In the genomic region with DNA sequence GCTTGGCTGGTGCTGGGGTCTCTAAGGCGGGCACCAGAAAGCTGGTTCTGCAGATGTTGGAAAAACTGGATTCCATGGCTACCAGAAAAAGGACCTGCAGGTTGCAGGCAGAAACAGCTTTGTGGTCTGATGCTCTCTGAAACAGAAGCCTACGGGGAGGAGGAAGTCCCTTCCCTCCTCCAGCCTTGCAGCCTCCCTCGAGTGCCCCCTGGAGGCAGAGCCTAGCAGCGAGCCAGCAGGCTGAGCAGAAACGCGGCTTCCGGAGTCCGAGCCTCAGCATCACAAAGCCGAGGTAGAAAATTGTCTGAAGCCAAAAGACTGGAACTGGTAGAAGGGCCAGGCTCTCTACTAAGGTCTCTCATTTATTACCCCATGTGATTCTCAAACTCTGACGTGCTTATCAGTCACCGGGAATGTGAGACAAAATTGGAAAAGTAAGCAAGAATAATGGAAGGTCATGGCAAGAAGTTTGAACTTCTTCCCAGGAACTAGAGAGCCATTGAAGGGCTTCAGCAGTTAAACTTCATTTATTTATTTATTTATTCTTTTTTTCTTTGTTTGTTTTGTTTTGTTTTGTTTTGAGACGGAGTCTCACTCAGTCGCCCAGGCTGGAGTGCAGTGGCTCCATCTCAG, we compare ENCODE assay signal across 8 cellular contexts.
DNase-seq lines count a peak whose midpoint lies in the region; ATAC-seq and TF ChIP-seq lines count a peak whose summit lies in the region.

No MANE protein-coding gene starts in this region.

- no peak for TF ChIP-seq POLR2A in Peyer's patch (IDR thresholded peaks at IDR 0.05)
- TF ChIP-seq POLR2A in stomach (IDR thresholded peaks at IDR 0.05), result no peak

- no peaks in the 10 kb centered on the region for H3K9me3 ChIP-seq in Peyer's patch
- H3K9me3 ChIP-seq in fibroblast of lung (ENCODE audit: control insufficient read depth, insufficient read depth, low read depth, low read length), result no peaks in the 10 kb centered on the region
- H3K9me3 ChIP-seq in stomach, result no peaks in the 10 kb centered on the region

- H3K4me1 ChIP-seq in Peyer's patch (peaks cover 0 to 5% (median 0%) of the 10 kb centered on the region in 4 donors), fibroblast of lung (ENCODE audit: control insufficient read depth, extremely low read depth, insufficient read depth, low read length) (no peaks in the 10 kb centered on the region), stomach (peaks cover 0 to 18% (median 6%) of the 10 kb centered on the region in 4 donors)

- no peaks in the 10 kb centered on the region for H3K79me2 ChIP-seq in fibroblast of lung (ENCODE audit: control insufficient read depth, insufficient read depth, low read length)

- intact Hi-C loops in stomach (cut with DNase I; ENCODE audit: low total_unique reads), result loop anchor here (10.0 kb wide), 1 partner anchor 98 kb away; no protein-coding TSS in a partner anchor

- H3K4me3 Mint-ChIP-seq in activated T-cell treated with anti-CD3 and anti-CD28 coated beads, Interleukin-2, amount 50 U/mL, for 4 hours, result peak overlapping the region; percentile 60
- H3K4me3 Mint-ChIP-seq in neural crest cell, result no peak overlapping the region

- TF ChIP-seq CTCF in Peyer's patch (IDR thresholded peaks at IDR 0.05), result peak; percentile 35 to 94 (median 88)
- TF ChIP-seq CTCF in fibroblast of lung (conservative IDR thresholded peaks at IDR 0.05 in 1 of 2, IDR thresholded peaks at IDR 0.05 in 1 of 2; ENCODE audit: low read depth in 1 of 2, low read length in 2 of 2), result peak; percentile 96 to 99
- peak; percentile 89 for TF ChIP-seq CTCF in neural crest cell (conservative IDR thresholded peaks at IDR 0.05)
- TF ChIP-seq CTCF in stomach (IDR thresholded peaks at IDR 0.05), result peak in 5 of 7 experiments; percentile 73 to 88 (median 76)

- peak; percentile 95 for ATAC-seq in GM21526 (IDR thresholded peaks at IDR 0.05; ENCODE audit: low FRiP score, unreplicated experiment)
- ATAC-seq in activated T-cell treated with anti-CD3 and anti-CD28 coated beads, Interleukin-2, amount 50 U/mL, for 4 hours, result peak; percentile 83 to 89

- H3K4me1 Mint-ChIP-seq in activated T-cell treated with anti-CD3 and anti-CD28 coated beads, Interleukin-2, amount 50 U/mL, for 4 hours (ENCODE audit: low read depth), result peaks cover 38% of the 10 kb centered on the region
- peaks cover 20% of the 10 kb centered on the region for H3K4me1 Mint-ChIP-seq in neural crest cell

- no peak overlapping the region for H3K9ac ChIP-seq in fibroblast of lung (ENCODE audit: insufficient read depth, low read length)

- H2AFZ ChIP-seq in fibroblast of lung (ENCODE audit: low read length), result peak overlapping the region; percentile 88

- no peaks in the 10 kb centered on the region for H4K20me1 ChIP-seq in fibroblast of lung (ENCODE audit: control insufficient read depth, extremely low read depth, insufficient read depth, low read length)

- peak overlapping the region; percentile 48 for H3K4me2 ChIP-seq in fibroblast of lung (ENCODE audit: extremely low read depth, insufficient read depth, low read length)

- WGBS in stomach, 5 donors, result 15 to 20% (median 18%) methylated on average over 12 to 13 of the region's 13 CpGs

- H3K27me3 ChIP-seq in Peyer's patch, result no peaks in the 10 kb centered on the region
- H3K27me3 ChIP-seq in fibroblast of lung (ENCODE audit: control insufficient read depth, insufficient read depth, low read length), result no peaks in the 10 kb centered on the region
- no peaks in the 10 kb centered on the region for H3K27me3 ChIP-seq in stomach

- H3K36me3 ChIP-seq in Peyer's patch (no peaks in the 10 kb centered on the region), fibroblast of lung (ENCODE audit: control insufficient read depth, insufficient read depth, low read length) (no peaks in the 10 kb centered on the region), stomach (no peaks in the 10 kb centered on the region)

- H3K27ac ChIP-seq in Peyer's patch (no peak overlapping the region), fibroblast of lung (ENCODE audit: insufficient read depth, low read length) (no peak overlapping the region), stomach (no peak overlapping the region)

- no peaks in the 10 kb centered on the region for H3K27me3 Mint-ChIP-seq in activated T-cell treated with anti-CD3 and anti-CD28 coated beads, Interleukin-2, amount 50 U/mL, for 4 hours (ENCODE audit: low read depth)
- H3K27me3 Mint-ChIP-seq in neural crest cell (ENCODE audit: low read depth), result no peaks in the 10 kb centered on the region

- H3K36me3 Mint-ChIP-seq in activated T-cell treated with anti-CD3 and anti-CD28 coated beads, Interleukin-2, amount 50 U/mL, for 4 hours (ENCODE audit: insufficient read depth), result no peaks in the 10 kb centered on the region
- no peaks in the 10 kb centered on the region for H3K36me3 Mint-ChIP-seq in neural crest cell (ENCODE audit: low read depth)

- TF ChIP-seq EP300 in stomach (IDR thresholded peaks at IDR 0.05), result no peak

- no peak overlapping the region for H3K27ac Mint-ChIP-seq in neural crest cell (ENCODE audit: unreplicated experiment)

- H3K4me3 ChIP-seq in Peyer's patch (no peak overlapping the region), fibroblast of lung (replicated peaks in 1 of 4; ENCODE audit: control extremely low read depth in 1 of 4, insufficient read depth in 1 of 4, low read depth in 3 of 4, low read length in 4 of 4) (peak overlapping the region in 2 of 4 experiments; percentile 38 to 39), stomach (no peak overlapping the region)

- no peaks in the 10 kb centered on the region for H3K9me3 Mint-ChIP-seq in activated T-cell treated with anti-CD3 and anti-CD28 coated beads, Interleukin-2, amount 50 U/mL, for 4 hours
- H3K9me3 Mint-ChIP-seq in neural crest cell, result no peaks in the 10 kb centered on the region

- peak; percentile 97 for DNase-seq in DMS53 (lab: John Stamatoyannopoulos, UW)
- peak in 74 of 76 experiments; percentile 12 to 86 (median 70) for DNase-seq in HUDEP-2 (lab: John Stamatoyannopoulos, UW; ENCODE audit: unreplicated experiment in 76 of 76)
- DNase-seq in Peyer's patch, result peak; percentile 90 to 95 (median 92)
- peak; percentile 86 for DNase-seq in activated T-cell treated with anti-CD3 and anti-CD28 coated beads, Interleukin-2, amount 50 U/mL, for 4 hours
- DNase-seq in fibroblast of lung (ENCODE audit: low read depth in 2 of 2), result peak; percentile 72 to 75
- peak; percentile 93 for DNase-seq in neural crest cell (ENCODE audit: low read depth, low spot score)
- peak; percentile 90 for DNase-seq in stomach
